19 cellular contexts compared by ENCODE assay signal in the genomic region with DNA sequence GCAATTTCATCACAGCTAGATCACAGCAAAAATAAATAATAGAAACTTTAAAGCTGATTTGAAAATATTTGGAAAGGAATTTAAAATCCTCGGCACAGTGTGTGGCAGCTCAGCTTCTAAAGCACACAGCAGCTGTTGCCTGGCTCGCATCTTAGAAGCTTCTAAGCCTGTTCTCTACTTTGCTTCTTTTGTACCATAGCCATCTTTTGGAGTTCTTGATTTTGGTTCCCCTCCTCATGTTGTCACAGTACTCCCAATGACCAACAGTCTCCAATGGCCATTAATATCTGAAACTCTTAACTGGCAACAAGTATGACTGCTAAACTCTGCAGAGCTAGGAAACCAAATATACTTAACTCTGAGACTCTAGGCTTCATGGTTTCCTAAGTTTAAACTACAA. TPM values are rescaled to one million over a fixed set of nuclear protein-coding genes. Genes with fewer than 3 reads are reported as not detected.
DNase-seq lines count a peak whose midpoint lies in the region; ATAC-seq, FAIRE-seq and TF ChIP-seq lines count a peak whose summit lies in the region.
"Had no signal": no experiment of that assay in that cellular context is flagged by ENCODE, and none has a peak within 500 bp of the region (broad histone marks: within the 10 kb centered on the region; RNA-seq: fewer than 3 reads in every experiment).

No MANE protein-coding gene starts in this region.

- no peaks in the 10 kb centered on the region for H3K9me2 ChIP-seq in PC-9 (ENCODE audit: insufficient read depth)
- H3K9me2 ChIP-seq: SK-N-SH had no signal

- CTCF ChIA-PET in PC-9 (lab: Charles Lee), result interaction anchor here (1.1 kb wide), 1 partner anchor 46 kb away, joined by 3 read pairs; no protein-coding TSS in a partner anchor

- H3K36me3 Mint-ChIP-seq in activated naive CD8-positive, alpha-beta T cell treated with anti-CD3 and anti-CD28 coated beads, Interleukin-2, amount 50 U/mL, for 24 hours (ENCODE audit: low read depth), result peaks cover 2% of the 10 kb centered on the region

- H3K4me1 Mint-ChIP-seq in activated naive CD8-positive, alpha-beta T cell treated with anti-CD3 and anti-CD28 coated beads, Interleukin-2, amount 50 U/mL, for 24 hours, result peaks cover 7% of the 10 kb centered on the region

- no peaks in the 10 kb centered on the region for H3K9me3 Mint-ChIP-seq in activated naive CD8-positive, alpha-beta T cell treated with anti-CD3 and anti-CD28 coated beads, Interleukin-2, amount 50 U/mL, for 24 hours

- peaks cover 66% of the 10 kb centered on the region for H3F3A ChIP-seq in PC-9 (ENCODE audit: insufficient read depth, low read depth)

- no peak overlapping the region for H3K4me3 ChIP-seq in BLaER1
- no peak overlapping the region for H3K4me3 ChIP-seq in PC-9
- no peak overlapping the region for H3K4me3 ChIP-seq in ectodermal cell (ENCODE audit: insufficient read depth, low read depth, low read length)
- H3K4me3 ChIP-seq: K562 had no signal

- no peak for TF ChIP-seq POLR2A in H54 (IDR thresholded peaks at IDR 0.05; ENCODE audit: low read depth, low read length)

- H3K4me3 Mint-ChIP-seq in activated naive CD8-positive, alpha-beta T cell treated with anti-CD3 and anti-CD28 coated beads, Interleukin-2, amount 50 U/mL, for 24 hours, result no peak overlapping the region

- H3K27ac Mint-ChIP-seq in activated naive CD8-positive, alpha-beta T cell treated with anti-CD3 and anti-CD28 coated beads, Interleukin-2, amount 50 U/mL, for 24 hours, result no peak overlapping the region

- peaks cover 96% of the 10 kb centered on the region for H3K79me2 ChIP-seq in PC-9 (ENCODE audit: low read depth)

- H3K36me3 ChIP-seq in BLaER1 (peaks cover 34% of the 10 kb centered on the region), PC-9 (ENCODE audit: low read depth) (peaks cover 32% of the 10 kb centered on the region; the same call in 1 of the 2 replicates), ectodermal cell (ENCODE audit: control insufficient read depth, insufficient read depth, low read length) (peaks cover 4% of the 10 kb centered on the region)

- peaks cover 16% of the 10 kb centered on the region for H4K20me1 ChIP-seq in BLaER1
- H4K20me1 ChIP-seq in PC-9 (ENCODE audit: insufficient read depth), result peaks cover 89% of the 10 kb centered on the region

- no peaks in the 10 kb centered on the region for H3K27me3 ChIP-seq in BLaER1
- H3K27me3 ChIP-seq in PC-9 (ENCODE audit: insufficient read depth, low read depth), result no peaks in the 10 kb centered on the region
- H3K27me3 ChIP-seq in ectodermal cell (ENCODE audit: control insufficient read depth, insufficient read depth, low read length, poor library complexity, severe bottlenecking), result no peaks in the 10 kb centered on the region

- H3K9ac ChIP-seq in BLaER1, result no peak overlapping the region
- H3K9ac ChIP-seq: SK-N-SH had no signal

- POLR2A ChIA-PET in PC-9 (lab: Charles Lee; ENCODE audit: unreplicated experiment), result no interaction called here

- no peak for TF ChIP-seq CTCF in PC-9 (conservative IDR thresholded peaks at IDR 0.05)

- no peak overlapping the region for H2AFZ ChIP-seq in PC-9

- FAIRE-seq in H54 (lab: Jason Lieb, UNC), result no peak
- FAIRE-seq: K562 had no signal

- no peak for ATAC-seq in activated naive CD8-positive, alpha-beta T cell treated with anti-CD3 and anti-CD28 coated beads, Interleukin-2, amount 50 U/mL, for 24 hours
- no peak for ATAC-seq in HG02852 (IDR thresholded peaks at IDR 0.05; ENCODE audit: unreplicated experiment)
- ATAC-seq: K562 had no signal

- peaks cover 30% of the 10 kb centered on the region for H3K4me1 ChIP-seq in BLaER1
- H3K4me1 ChIP-seq in PC-9 (replicated peaks; ENCODE audit: insufficient read depth), result no peaks in the 10 kb centered on the region
- peaks cover 3% of the 10 kb centered on the region for H3K4me1 ChIP-seq in ectodermal cell (ENCODE audit: control insufficient read depth, insufficient read depth, low read length)

- H3K27ac ChIP-seq in BLaER1, result no peak overlapping the region
- peak overlapping the region; percentile 5; the same call in 1 of the 2 replicates for H3K27ac ChIP-seq in PC-9
- H3K27ac ChIP-seq in ectodermal cell (ENCODE audit: insufficient read depth, low read depth, low read length, poor library complexity, severe bottlenecking), result peak overlapping the region; percentile 26

- peak overlapping the region; percentile 66 for H3K4me2 ChIP-seq in BLaER1
- H3K4me2 ChIP-seq in PC-9, result no peak overlapping the region
- H3K4me2 ChIP-seq: SK-N-SH had no signal

- BruUV-seq in PC-9 (replicated peaks; lab: Mats Ljungman, UMichigan), result no TSS peak

- H3K9me3 ChIP-seq in BLaER1 (no peaks in the 10 kb centered on the region), PC-9 (ENCODE audit: insufficient read depth, low read depth) (no peaks in the 10 kb centered on the region), ectodermal cell (ENCODE audit: control insufficient read depth, low read length) (no peaks in the 10 kb centered on the region)
- H3K9me3 ChIP-seq: SK-N-SH had no signal

- no peak for DNase-seq in PC-9
- peak; percentile 60 for DNase-seq in pons (ENCODE audit: low spot score)
- DNase-seq in activated naive CD8-positive, alpha-beta T cell treated with anti-CD3 and anti-CD28 coated beads, Interleukin-2, amount 50 U/mL, for 24 hours, result no peak
- no peak for DNase-seq in H54 (ENCODE audit: insufficient read length, low spot score)
- DNase-seq in stimulated activated naive CD4-positive, alpha-beta T cell (lab: John Stamatoyannopoulos, UW), result no peak
- DNase-seq: C1 segment of cervical spinal cord; DMS79 treated with DMSO at 0.1 percent for 48 hours; GOT3; NCI-H1105; NCI-H2081 treated with DMSO at 0.1 percent for 48 hours; NCI-H446 treated with DMSO at 0.1 percent for 48 hours; NCI-H69; NK-92 treated with Interleukin-12 subunit alpha and Interleukin-12 subunit beta, amount 100 ng/mL, for 24 hours; SHP77 treated with DMSO at 0.1 percent for 48 hours; SK-N-SH had no signal

- 86 to 96% methylated on average over 2 of the region's 2 CpGs for WGBS in ectodermal cell, 2 experiments

- intact Hi-C loops in PC-9 (cut with micrococcal nuclease; ENCODE audit: unreplicated experiment), result no loop called here

- H3K27me3 Mint-ChIP-seq in activated naive CD8-positive, alpha-beta T cell treated with anti-CD3 and anti-CD28 coated beads, Interleukin-2, amount 50 U/mL, for 24 hours, result no peaks in the 10 kb centered on the region

RNA-seq across cellular contexts. Expression of a gene that starts 28.8 kb away (rescaled TPM):
- total RNA-seq in PC-9 (2021), result 84.2 and 90.5 TPM in 2 replicates
- polyA plus RNA-seq in ectodermal cell (2013, experiment 1 of 4), result 53.2 TPM
- 54.4 TPM for polyA plus RNA-seq in ectodermal cell (2013, experiment 2 of 4)
- 34.0 TPM for polyA plus RNA-seq in ectodermal cell (2013, experiment 3 of 4)
- 34.7 TPM for polyA plus RNA-seq in ectodermal cell (2013, experiment 4 of 4)

RNA-seq across cellular contexts. Expression of a gene that starts 53.6 kb away (rescaled TPM):
- 125 and 175 TPM in 2 replicates for total RNA-seq in PC-9 (2021)
- polyA plus RNA-seq in ectodermal cell (2013, experiment 1 of 4), result 17.7 TPM
- 19.0 TPM for polyA plus RNA-seq in ectodermal cell (2013, experiment 2 of 4)
- polyA plus RNA-seq in ectodermal cell (2013, experiment 3 of 4), result 16.9 TPM
- 17.0 TPM for polyA plus RNA-seq in ectodermal cell (2013, experiment 4 of 4)
